21 cellular contexts compared by ENCODE assay signal in genomic region chr3:49652218-49652921, GRCh38.
"Had no signal": no experiment of that assay in that cellular context is flagged by ENCODE, and none has a peak within 500 bp of the region (broad histone marks: within the 10 kb centered on the region; RNA-seq: fewer than 3 reads in every experiment).

No MANE protein-coding gene starts in this region.

- ATAC-seq: Panc1, PC-3 had no signal

- H3K4me1 ChIP-seq: SJSA1 had no signal

- H3K4me2 ChIP-seq: KMS-11 had no signal

- H3K9ac ChIP-seq: KMS-11 had no signal

- DNase-seq: Kasumi-1, MM.1S, NCI-H1092 treated with DMSO at 0.1 percent for 48 hours, NCI-H1436, NCI-H187, NCI-H2029, NCI-H2081 treated with DMSO at 0.1 percent for 48 hours, NCI-H2171, NCI-H226, NCI-H446, NCI-H510A, NCI-H524 treated with DMSO at 0.1 percent for 48 hours, NCI-H69, NCI-H774, PC-3, SIG-M5 had no signal

- H3K9me3 ChIP-seq: SJSA1 had no signal

- H3K27ac ChIP-seq: KMS-11, RWPE1, SJSA1, SK-N-MC had no signal

- H3K36me3 ChIP-seq: SJSA1 had no signal

- H3K27me3 ChIP-seq: SJSA1 had no signal

- H3K4me3 ChIP-seq: SJSA1, SK-N-MC had no signal
